In the genomic region with DNA sequence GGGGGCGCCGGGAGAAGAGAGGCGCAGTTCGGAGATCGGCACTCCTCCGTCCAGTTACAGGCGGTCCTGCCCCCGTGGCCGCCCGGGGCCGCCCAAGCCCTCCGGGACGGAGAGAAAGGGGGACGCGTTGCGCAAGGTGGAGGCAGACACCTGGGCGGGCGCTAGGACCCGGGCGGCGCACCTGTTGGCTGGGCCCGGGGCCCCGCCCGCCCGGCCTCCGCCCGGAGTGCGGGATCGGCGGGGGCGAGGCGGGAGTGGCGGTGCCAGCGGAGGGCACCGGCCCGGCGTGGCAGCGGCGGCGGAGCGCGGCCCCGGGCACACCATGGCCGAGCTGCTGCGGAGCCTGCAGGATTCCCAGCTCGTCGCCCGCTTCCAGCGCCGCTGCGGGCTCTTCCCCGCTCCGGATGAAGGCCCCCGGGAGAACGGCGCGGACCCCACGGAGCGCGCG, we compare ENCODE assay signal across 9 cellular contexts. TPM values are rescaled to one million over a fixed set of nuclear protein-coding genes. Genes with fewer than 3 reads are reported as not detected.
DNase-seq lines count a peak whose midpoint lies in the region; ATAC-seq and TF ChIP-seq lines count a peak whose summit lies in the region.
"Had no signal": no experiment of that assay in that cellular context is flagged by ENCODE, and none has a peak within 500 bp of the region (broad histone marks: within the 10 kb centered on the region; RNA-seq: fewer than 3 reads in every experiment).

A gene with protein sequence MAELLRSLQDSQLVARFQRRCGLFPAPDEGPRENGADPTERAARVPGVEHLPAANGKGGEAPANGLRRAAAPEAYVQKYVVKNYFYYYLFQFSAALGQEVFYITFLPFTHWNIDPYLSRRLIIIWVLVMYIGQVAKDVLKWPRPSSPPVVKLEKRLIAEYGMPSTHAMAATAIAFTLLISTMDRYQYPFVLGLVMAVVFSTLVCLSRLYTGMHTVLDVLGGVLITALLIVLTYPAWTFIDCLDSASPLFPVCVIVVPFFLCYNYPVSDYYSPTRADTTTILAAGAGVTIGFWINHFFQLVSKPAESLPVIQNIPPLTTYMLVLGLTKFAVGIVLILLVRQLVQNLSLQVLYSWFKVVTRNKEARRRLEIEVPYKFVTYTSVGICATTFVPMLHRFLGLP (plus strand): TSS at position 263 of the 448 bp plus-strand sequence. CDS start 60 bp downstream, at position 323.

- no peaks in the 10 kb centered on the region for H3K27me3 ChIP-seq in ascending aorta

- peak; percentile 26 for ATAC-seq in GM21576 (IDR thresholded peaks at IDR 0.05; ENCODE audit: unreplicated experiment)
- peak; percentile 67 for ATAC-seq in stimulated activated memory B cell treated with anti-CD40 and anti-IgM and Interleukin-4, amounts not matched to agents 10 μg/mL and 1 μg/mL and 100 μg/mL, for 72 hours

- H3K9me3 Mint-ChIP-seq in stimulated activated memory B cell treated with anti-CD40 and anti-IgM and Interleukin-4, amounts not matched to agents 10 μg/mL and 1 μg/mL and 100 μg/mL, for 72 hours: no peaks in the 10 kb centered on the region

- intact Hi-C loops in ascending aorta (cut with DNase I): no loop called here

- H3K4me3 Mint-ChIP-seq in stimulated activated memory B cell treated with anti-CD40 and anti-IgM and Interleukin-4, amounts not matched to agents 10 μg/mL and 1 μg/mL and 100 μg/mL, for 72 hours: peak within 1 kb of the TSS; percentile 96

- TF ChIP-seq CTCF in GM12865 (IDR thresholded peaks at IDR 0.05; ENCODE audit: insufficient read depth, low read depth, low read length, missing control alignments): no peak
- TF ChIP-seq CTCF in ascending aorta (IDR thresholded peaks at IDR 0.05): no peak

- H3K36me3 Mint-ChIP-seq in stimulated activated memory B cell treated with anti-CD40 and anti-IgM and Interleukin-4, amounts not matched to agents 10 μg/mL and 1 μg/mL and 100 μg/mL, for 72 hours: peaks cover 5% of the 10 kb centered on the region

- H3K27me3 Mint-ChIP-seq in stimulated activated memory B cell treated with anti-CD40 and anti-IgM and Interleukin-4, amounts not matched to agents 10 μg/mL and 1 μg/mL and 100 μg/mL, for 72 hours: no peaks in the 10 kb centered on the region

- H3K27ac Mint-ChIP-seq in stimulated activated memory B cell treated with anti-CD40 and anti-IgM and Interleukin-4, amounts not matched to agents 10 μg/mL and 1 μg/mL and 100 μg/mL, for 72 hours: peak within 1 kb of the TSS; percentile 98

- H3K9me3 ChIP-seq in ascending aorta: no peaks in the 10 kb centered on the region

- H3K4me1 Mint-ChIP-seq in stimulated activated memory B cell treated with anti-CD40 and anti-IgM and Interleukin-4, amounts not matched to agents 10 μg/mL and 1 μg/mL and 100 μg/mL, for 72 hours: peaks cover 52% of the 10 kb centered on the region

- H3K4me3 ChIP-seq in GM12865 (ENCODE audit: low read depth, low read length) (peak within 1 kb of the TSS; percentile 94), ascending aorta (peak within 1 kb of the TSS; percentile 45 to 50)

- no peaks in the 10 kb centered on the region for H3K4me1 ChIP-seq in ascending aorta

- H3K27ac ChIP-seq in ascending aorta: no peak within 1 kb of the TSS

- DNase-seq in GM12865 (ENCODE audit: low read depth): peak; percentile 38
- peak; percentile 29 for DNase-seq in NCI-H1105 (lab: John Stamatoyannopoulos, UW)
- DNase-seq in ascending aorta (ENCODE audit: low spot score in 2 of 2): no peak
- peak; percentile 22 for DNase-seq in kidney glomerular epithelial cell (lab: John Stamatoyannopoulos, UW)
- no peak for DNase-seq in NCI-H1092 treated with DMSO at 0.1 percent for 48 hours (lab: John Stamatoyannopoulos, UW)
- DNase-seq in HPDE6-E6E7 (ENCODE audit: extremely low spot score): no peak

- no peaks in the 10 kb centered on the region for H3K36me3 ChIP-seq in ascending aorta

RNA-seq across cellular contexts. Expression of the gene that starts here (rescaled TPM):
- 0.21 TPM for total RNA-seq in ascending aorta
- total RNA-seq: HT1080 had no signal

Comparison
In these comparisons a context has a peak if more than half of its experiments do, and no peak if none do; other contexts are left out.
1. DNase-seq: peak in GM12865 (single experiment), NCI-H1105 (single experiment) and kidney glomerular epithelial cell (single experiment); none in ascending aorta (0 of 2), NCI-H1092 treated with DMSO at 0.1 percent for 48 hours (single experiment) and HPDE6-E6E7 (single experiment).